In the genomic region with DNA sequence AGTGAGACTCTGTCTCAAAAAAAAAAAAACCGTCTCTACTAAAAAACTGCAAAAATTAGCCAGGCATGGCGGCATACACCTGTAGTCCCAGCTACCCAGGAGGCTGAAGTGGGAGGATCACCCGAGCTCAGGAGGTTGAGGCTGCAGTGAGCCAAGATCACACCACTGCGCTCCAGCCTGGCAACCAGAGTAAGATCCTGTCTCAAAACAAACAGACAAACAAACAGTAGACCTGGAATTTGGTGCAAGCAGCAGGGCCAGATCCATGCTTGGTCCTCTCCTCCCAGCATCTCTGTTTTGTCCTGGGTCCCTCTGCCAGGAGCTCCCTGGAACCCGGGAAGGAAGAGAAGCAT, we compare ENCODE assay signal across 23 cellular contexts. TPM values are rescaled to one million over a fixed set of nuclear protein-coding genes. Genes with fewer than 3 reads are reported as not detected.
A peak's percentile ranks its signal among the peaks of the same experiment; 100 is the strongest.
DNase-seq lines count a peak whose midpoint lies in the region; ATAC-seq, FAIRE-seq and TF ChIP-seq lines count a peak whose summit lies in the region.
"Had no signal": no experiment of that assay in that cellular context is flagged by ENCODE, and none has a peak within 500 bp of the region (broad histone marks: within the 10 kb centered on the region; RNA-seq: fewer than 3 reads in every experiment).

No MANE protein-coding gene starts in this region.

- no peak overlapping the region for H4K8ac ChIP-seq in trophoblast cell (ENCODE audit: low read depth, low read length)

- CTCF ChIA-PET in A673 (lab: Charles Lee) (no interaction called here), Panc1 (lab: Charles Lee) (interaction anchor here (0.7 kb wide), 1 partner anchor 65 kb away, joined by 3 read pairs; no protein-coding TSS in a partner anchor)

- no peak for FAIRE-seq in kidney (lab: Jason Lieb, UNC)

- no peaks in the 10 kb centered on the region for H3K9me3 ChIP-seq in A673 (ENCODE audit: low read depth, low read length, poor library complexity, severe bottlenecking)
- no peaks in the 10 kb centered on the region for H3K9me3 ChIP-seq in Panc1 (ENCODE audit: control insufficient read depth, insufficient read depth, low read depth, low read length)
- no peaks in the 10 kb centered on the region for H3K9me3 ChIP-seq in kidney (ENCODE audit: control insufficient read depth in 1 of 2, low read length in 2 of 2)
- no peaks in the 10 kb centered on the region for H3K9me3 ChIP-seq in trophoblast cell (ENCODE audit: insufficient read depth, low read depth, low read length)
- H3K9me3 ChIP-seq: ovary had no signal

- no peaks in the 10 kb centered on the region for H3K27me3 ChIP-seq in A673 (replicated peaks; ENCODE audit: insufficient read depth, low read depth, low read length, poor library complexity)
- H3K27me3 ChIP-seq in Panc1 (ENCODE audit: control insufficient read depth, insufficient read depth, low read length) = no peaks in the 10 kb centered on the region
- H3K27me3 ChIP-seq in trophoblast cell (ENCODE audit: insufficient read depth, low read length) = no peaks in the 10 kb centered on the region
- no peaks in the 10 kb centered on the region for H3K27me3 ChIP-seq in dorsolateral prefrontal cortex
- H3K27me3 ChIP-seq: ovary had no signal

- no peak overlapping the region for H3K23ac ChIP-seq in trophoblast cell (ENCODE audit: low read length)

- intact Hi-C loops in A673 (cut with micrococcal nuclease; ENCODE audit: unreplicated experiment) = no loop called here
- intact Hi-C loops in Panc1 (cut with micrococcal nuclease; ENCODE audit: unreplicated experiment) = loop anchor here (10.0 kb wide), 1 partner anchor 45 kb away; no protein-coding TSS in a partner anchor
- intact Hi-C loops in kidney (cut with DNase I) = no loop called here
- intact Hi-C loops in dorsolateral prefrontal cortex (cut with DNase I) = no loop called here

- no peak overlapping the region for H2BK5ac ChIP-seq in trophoblast cell (ENCODE audit: low read depth, low read length, poor library complexity)

- no peak for TF ChIP-seq CTCF in A673 (conservative IDR thresholded peaks at IDR 0.05; ENCODE audit: low read depth, low read length)
- no peak for TF ChIP-seq CTCF in Panc1 (IDR thresholded peaks at IDR 0.05)
- no peak for TF ChIP-seq CTCF in kidney (IDR thresholded peaks at IDR 0.05; ENCODE audit: borderline replicate concordance, extremely low read depth, insufficient read depth)
- TF ChIP-seq CTCF in dorsolateral prefrontal cortex (IDR thresholded peaks at IDR 0.05 in 54 of 56, conservative IDR thresholded peaks at IDR 0.05 in 2 of 56; ENCODE audit: low read depth in 1 of 56, partially characterized antibody in 56 of 56) = no peak

- peak overlapping the region; percentile 39 for H3K18ac ChIP-seq in trophoblast cell (ENCODE audit: low read length)

- H3K4me1 ChIP-seq in A673 (ENCODE audit: insufficient read depth, low read length, poor library complexity, severe bottlenecking) (peaks cover 23% of the 10 kb centered on the region), Panc1 (ENCODE audit: control insufficient read depth, insufficient read depth, low read length) (peaks cover 73% of the 10 kb centered on the region), kidney (ENCODE audit: control insufficient read depth in 1 of 2, insufficient read depth in 1 of 2, low read depth in 1 of 2, low read length in 2 of 2) (peaks cover 39 to 47% of the 10 kb centered on the region in 2 donors), trophoblast cell (ENCODE audit: control insufficient read depth in 1 of 2, insufficient read depth in 2 of 2, low read length in 2 of 2) (peaks cover 21 to 23% of the 10 kb centered on the region in 2 experiments)

- H3K9ac ChIP-seq in kidney (ENCODE audit: low read length in 2 of 2) (peak overlapping the region in 1 of 2 donors; percentile 63), trophoblast cell (ENCODE audit: low read length) (no peak overlapping the region)

- H3K36me3 ChIP-seq in A673 (ENCODE audit: insufficient read depth, low read length, poor library complexity, severe bottlenecking) = no peaks in the 10 kb centered on the region
- no peaks in the 10 kb centered on the region for H3K36me3 ChIP-seq in Panc1 (ENCODE audit: control insufficient read depth, insufficient read depth, low read length)
- no peaks in the 10 kb centered on the region for H3K36me3 ChIP-seq in kidney (ENCODE audit: control insufficient read depth in 1 of 2, insufficient read depth in 2 of 2, low read length in 2 of 2)
- H3K36me3 ChIP-seq in trophoblast cell (ENCODE audit: control insufficient read depth in 1 of 2, insufficient read depth in 2 of 2, low read length in 2 of 2) = no peaks in the 10 kb centered on the region
- H3K36me3 ChIP-seq: ovary had no signal

- no peak overlapping the region for H4K91ac ChIP-seq in trophoblast cell (ENCODE audit: low read depth, low read length)

- H2AK5ac ChIP-seq in trophoblast cell (ENCODE audit: low read length) = peak overlapping the region; percentile 66

- BruUV-seq in A673 (replicated peaks; lab: Mats Ljungman, UMichigan) = no TSS peak
- no TSS peak for BruUV-seq in Panc1 (replicated peaks; lab: Mats Ljungman, UMichigan)

- H2BK120ac ChIP-seq in trophoblast cell (ENCODE audit: insufficient read depth, low read length, poor library complexity) = peak overlapping the region; percentile 16

- H3K27ac ChIP-seq in A673 (ENCODE audit: low read depth, low read length, poor library complexity, severe bottlenecking) = peak overlapping the region; percentile 65
- peak overlapping the region; percentile 99 for H3K27ac ChIP-seq in Panc1 (ENCODE audit: low read length)
- H3K27ac ChIP-seq in kidney (ENCODE audit: low read depth in 2 of 2, low read length in 2 of 2) = peak overlapping the region; percentile 71 to 90
- no peak overlapping the region for H3K27ac ChIP-seq in trophoblast cell (ENCODE audit: low read depth, low read length)
- no peak overlapping the region for H3K27ac ChIP-seq in dorsolateral prefrontal cortex

- no peak overlapping the region for H3K14ac ChIP-seq in trophoblast cell (ENCODE audit: low read length)

- in situ Hi-C loops in Panc1 (cut with HindIII; ENCODE audit: low pct_unique_long_range_greater_than_20kb, low sequenced_read_pairs) = no loop called here

- ATAC-seq in Panc1 = peak; percentile 45
- ATAC-seq: activated CD8-positive, alpha-beta memory T cell treated with anti-CD3 and anti-CD28 coated beads, Interleukin-2, amount 10 ng/mL, durations not matched to agents 7 days and 5 days had no signal

- H3K4me2 ChIP-seq in trophoblast cell (ENCODE audit: low read length) = no peak overlapping the region

- POLR2A ChIA-PET in A673 (lab: Charles Lee; ENCODE audit: low non-redundant PET) = no interaction called here
- POLR2A ChIA-PET in Panc1 (lab: Charles Lee) = interaction anchor here (0.6 to 1.1 kb wide), 3 partner anchors 12 to 42 kb away, joined by 3 to 9 read pairs (median 3); partner anchors contain the start of gene RIPOR3

- peak overlapping the region; percentile 67 for H2BK12ac ChIP-seq in trophoblast cell (ENCODE audit: low read length)

- no peak overlapping the region for H3K4me3 ChIP-seq in A673 (ENCODE audit: low read depth, low read length, poor library complexity, severe bottlenecking)
- H3K4me3 ChIP-seq in Panc1 (ENCODE audit: low read depth in 2 of 2, low read length in 2 of 2) = no peak overlapping the region
- peak overlapping the region in 1 of 2 donors; percentile 28 for H3K4me3 ChIP-seq in kidney (ENCODE audit: low read length in 2 of 2)
- H3K4me3 ChIP-seq in trophoblast cell (ENCODE audit: low read depth, low read length) = no peak overlapping the region
- H3K4me3 ChIP-seq in dorsolateral prefrontal cortex = no peak overlapping the region
- H3K4me3 ChIP-seq: ovary had no signal

- DNase-seq in A673 (ENCODE audit: low spot score) (no peak), Panc1 (ENCODE audit: low read depth, low spot score) (no peak), kidney (no peak), trophoblast cell (no peak), 8988T (no peak), dorsolateral prefrontal cortex (no peak), NCI-H524 (lab: John Stamatoyannopoulos, UW) (no peak), ureter (ENCODE audit: low spot score) (no peak)
- DNase-seq: activated CD4-positive, alpha-beta T cell treated with anti-CD3 and anti-CD28 coated beads for 4 hours; activated CD8-positive, alpha-beta memory T cell treated with anti-CD3 and anti-CD28 coated beads, Interleukin-2, amount 10 ng/mL, durations not matched to agents 7 days and 5 days; activated naive CD4-positive, alpha-beta T cell treated with anti-CD3 and anti-CD28 coated beads, Interleukin-2, amount 50 U/mL, for 16 hours; aorta; central memory CD4-positive, alpha-beta T cell; COR-L47; dermis blood vessel endothelial cell; H7; mesendoderm; NCI-H187; NCI-H2171 treated with DMSO at 0.1 percent for 48 hours; NCI-H524 treated with DMSO at 0.1 percent for 48 hours; stimulated activated naive CD4-positive, alpha-beta T cell treated with Interleukin-2 at 50 U/mL for 16 hours had no signal

- H2AFZ ChIP-seq in trophoblast cell (ENCODE audit: insufficient read depth, low read length, poor library complexity) = no peak overlapping the region

- H3K79me2 ChIP-seq in trophoblast cell (ENCODE audit: control insufficient read depth, insufficient read depth, low read length, poor library complexity) = no peaks in the 10 kb centered on the region

- H4K12ac ChIP-seq in trophoblast cell (ENCODE audit: low read depth, low read length) = no peak overlapping the region

- WGBS in trophoblast cell (ENCODE audit: extremely low coverage, insufficient coverage, insufficient read length) = no CpG with 5 or more reads among the region's 5 CpGs

- peaks cover 9% of the 10 kb centered on the region for H3K79me1 ChIP-seq in trophoblast cell (ENCODE audit: low read length)

- no peak overlapping the region for H3K4ac ChIP-seq in trophoblast cell (ENCODE audit: low read depth, low read length)

RNA-seq across cellular contexts. Expression of gene RIPOR3, which starts 11.6 kb away (rescaled TPM):
- total RNA-seq in A673 (2021) (19.1 and 21.6 TPM in 2 replicates), Panc1 (2021; ENCODE audit: unreplicated experiment) (92.5 TPM), kidney (14.6 TPM), dorsolateral prefrontal cortex (10 to 100 TPM in 3 of 120 experiments, 1 to 10 TPM in 114, under 1 TPM in 3; 0.69 to 27.4 (median 3.9) TPM), ureter (5.0 TPM)
- 97.9 TPM for polyA plus RNA-seq in Panc1 (2012; ENCODE audit: insufficient read length)
- polyA plus RNA-seq in kidney (ENCODE audit: insufficient read depth, low read depth, low replicate concordance) = 10.5 TPM
- 0.12 and 0.15 TPM in 2 replicates for polyA plus RNA-seq in trophoblast cell (2013)
- total RNA-seq: activated CD8-positive, alpha-beta memory T cell treated with anti-CD3 and anti-CD28 coated beads, Interleukin-2, amount 10 ng/mL, durations not matched to agents 7 days and 5 days; LHCN-M2 had no signal

RNA-seq across cellular contexts. Expression of gene PARD6B, which starts 51.7 kb away (rescaled TPM):
- total RNA-seq in A673 (2021) (24.7 and 28.1 TPM in 2 replicates), Panc1 (2021; ENCODE audit: unreplicated experiment) (132 TPM), kidney (72.0 TPM), dorsolateral prefrontal cortex (10 to 100 TPM in 2 of 120 experiments, 1 to 10 TPM in 118; 2.6 to 11.1 (median 5.6) TPM), ureter (27.0 TPM)
- 11.2 TPM for polyA plus RNA-seq in Panc1 (2012; ENCODE audit: insufficient read length)
- polyA plus RNA-seq in kidney (ENCODE audit: insufficient read depth, low read depth, low replicate concordance) = 9.2 TPM
- polyA plus RNA-seq in trophoblast cell (2013) = 9.4 and 9.5 TPM in 2 replicates

Comparison
In these comparisons a context has a peak if more than half of its experiments do, and no peak if none do; other contexts are left out.
1. H3K27ac ChIP-seq: peak in A673 (single experiment), Panc1 (single experiment) and kidney (2 of 2); none in trophoblast cell (single experiment) and dorsolateral prefrontal cortex (0 of 59).